Comparison of ENCODE assay signal across 38 cellular contexts in genomic region chr7:121904120-121904519, GRCh38. TPM values are rescaled to one million over a fixed set of nuclear protein-coding genes. Genes with fewer than 3 reads are reported as not detected.
"Had no signal": no experiment of that assay in that cellular context is flagged by ENCODE, and none has a peak within 500 bp of the region (broad histone marks: within the 10 kb centered on the region; RNA-seq: fewer than 3 reads in every experiment).

No MANE protein-coding gene starts in this region.

- H3K4me3 Mint-ChIP-seq: activated CD4-positive, alpha-beta memory T cell treated with anti-CD3 and anti-CD28 coated beads, Interleukin-2, amount 10 ng/mL, durations not matched to agents 7 days and 5 days; activated CD4-positive, alpha-beta T cell treated with anti-CD3 and anti-CD28 coated beads for 36 hours; activated CD4-positive, alpha-beta T cell treated with anti-CD3 and anti-CD28 coated beads, Interleukin-2, amount 10 ng/mL, durations not matched to agents 7 days and 5 days; activated CD8-positive, alpha-beta memory T cell treated with anti-CD3 and anti-CD28 coated beads, Interleukin-2, amount 10 ng/mL, durations not matched to agents 7 days and 5 days; activated CD8-positive, alpha-beta T cell treated with anti-CD3 and anti-CD28 coated beads, Interleukin-2, amount 10 ng/mL, durations not matched to agents 7 days and 5 days; activated naive CD4-positive, alpha-beta T cell treated with anti-CD3 and anti-CD28 coated beads, Interleukin-2, amount 10 ng/mL, durations not matched to agents 7 days and 5 days; activated naive CD4-positive, alpha-beta T cell treated with anti-CD3 and anti-CD28 coated beads, Interleukin-2, amount 50 U/mL, for 24 hours; activated naive CD8-positive, alpha-beta T cell; activated naive CD8-positive, alpha-beta T cell treated with anti-CD3 and anti-CD28 coated beads, Interleukin-2, amount 10 ng/mL, durations not matched to agents 7 days and 5 days; activated naive CD8-positive, alpha-beta T cell treated with anti-CD3 and anti-CD28 coated beads, Interleukin-2, amount 50 U/mL, for 24 hours; activated T-cell treated with anti-CD3 and anti-CD28 coated beads, Interleukin-2, amount 50 U/mL, for 24 hours; central memory CD8-positive, alpha-beta T cell; T-helper 2 cell treated with Interferon-gamma antibody and Interleukin-4, amounts not matched to agents 5 μg/mL and 100 μg/mL, for 36 hours had no signal

- H3K36me3 Mint-ChIP-seq: activated CD8-positive, alpha-beta memory T cell treated with anti-CD3 and anti-CD28 coated beads, Interleukin-2, amount 10 ng/mL, durations not matched to agents 7 days and 5 days; activated naive CD4-positive, alpha-beta T cell treated with anti-CD3 and anti-CD28 coated beads, Interleukin-2, amount 10 ng/mL, durations not matched to agents 7 days and 5 days; activated naive CD4-positive, alpha-beta T cell treated with anti-CD3 and anti-CD28 coated beads, Interleukin-2, amount 50 U/mL, for 24 hours; activated naive CD8-positive, alpha-beta T cell; activated naive CD8-positive, alpha-beta T cell treated with anti-CD3 and anti-CD28 coated beads, Interleukin-2, amount 10 ng/mL, durations not matched to agents 7 days and 5 days had no signal

- FAIRE-seq: astrocyte, bronchial epithelial cell, TTC549 had no signal

- H3K27ac Mint-ChIP-seq: activated CD4-positive, alpha-beta memory T cell treated with anti-CD3 and anti-CD28 coated beads, Interleukin-2, amount 10 ng/mL, durations not matched to agents 7 days and 5 days; activated CD4-positive, alpha-beta T cell treated with anti-CD3 and anti-CD28 coated beads for 36 hours; activated CD4-positive, alpha-beta T cell treated with anti-CD3 and anti-CD28 coated beads, Interleukin-2, amount 10 ng/mL, durations not matched to agents 7 days and 5 days; activated CD8-positive, alpha-beta memory T cell treated with anti-CD3 and anti-CD28 coated beads, Interleukin-2, amount 10 ng/mL, durations not matched to agents 7 days and 5 days; activated CD8-positive, alpha-beta T cell treated with anti-CD3 and anti-CD28 coated beads, Interleukin-2, amount 10 ng/mL, durations not matched to agents 7 days and 5 days; activated naive CD4-positive, alpha-beta T cell treated with anti-CD3 and anti-CD28 coated beads, Interleukin-2, amount 10 ng/mL, durations not matched to agents 7 days and 5 days; activated naive CD4-positive, alpha-beta T cell treated with anti-CD3 and anti-CD28 coated beads, Interleukin-2, amount 50 U/mL, for 24 hours; activated naive CD8-positive, alpha-beta T cell; activated naive CD8-positive, alpha-beta T cell treated with anti-CD3 and anti-CD28 coated beads, Interleukin-2, amount 10 ng/mL, durations not matched to agents 7 days and 5 days; activated naive CD8-positive, alpha-beta T cell treated with anti-CD3 and anti-CD28 coated beads, Interleukin-2, amount 50 U/mL, for 24 hours; activated T-cell treated with anti-CD3 and anti-CD28 coated beads, Interleukin-2, amount 50 U/mL, for 24 hours; activated T-helper 2 cell treated with anti-CD3 and anti-CD28 coated beads, Interferon-gamma antibody, Interleukin-2, Interleukin-4, amounts not matched to agents 10 μg/mL and 5 μg/mL and 100 μg/mL, durations not matched to agents 14 hours and 24 hours and 36 hours; T-helper 2 cell treated with Interferon-gamma antibody and Interleukin-4, amounts not matched to agents 5 μg/mL and 100 μg/mL, for 36 hours had no signal

- H3K9me3 Mint-ChIP-seq: activated CD4-positive, alpha-beta memory T cell treated with anti-CD3 and anti-CD28 coated beads, Interleukin-2, amount 10 ng/mL, durations not matched to agents 7 days and 5 days; activated naive CD4-positive, alpha-beta T cell treated with anti-CD3 and anti-CD28 coated beads, Interleukin-2, amount 10 ng/mL, durations not matched to agents 7 days and 5 days; activated naive CD4-positive, alpha-beta T cell treated with anti-CD3 and anti-CD28 coated beads, Interleukin-2, amount 50 U/mL, for 24 hours; activated naive CD8-positive, alpha-beta T cell treated with anti-CD3 and anti-CD28 coated beads, Interleukin-2, amount 10 ng/mL, durations not matched to agents 7 days and 5 days; activated naive CD8-positive, alpha-beta T cell treated with anti-CD3 and anti-CD28 coated beads, Interleukin-2, amount 50 U/mL, for 24 hours; activated T-helper 2 cell treated with anti-CD3 and anti-CD28 coated beads, Interferon-gamma antibody, Interleukin-2, Interleukin-4, amounts not matched to agents 10 μg/mL and 5 μg/mL and 100 μg/mL, durations not matched to agents 14 hours and 24 hours and 36 hours; T-helper 2 cell treated with Interferon-gamma antibody and Interleukin-4, amounts not matched to agents 5 μg/mL and 100 μg/mL, for 36 hours had no signal

- H3K4me3 ChIP-seq: body of pancreas, cardiac muscle cell, colonic mucosa had no signal

- ATAC-seq: activated CD4-positive, alpha-beta T cell treated with anti-CD3 and anti-CD28 coated beads for 36 hours; activated CD4-positive, CD25-positive, alpha-beta regulatory T cell treated with anti-CD3 and anti-CD28 coated beads, Interleukin-2, amount 50 U/mL, for 24 hours; activated CD8-positive, alpha-beta memory T cell treated with anti-CD3 and anti-CD28 coated beads, Interleukin-2, amount 10 ng/mL, durations not matched to agents 7 days and 5 days; activated CD8-positive, alpha-beta T cell treated with anti-CD3 and anti-CD28 coated beads, Interleukin-2, amount 10 ng/mL, durations not matched to agents 7 days and 5 days; activated naive CD8-positive, alpha-beta T cell treated with anti-CD3 and anti-CD28 coated beads, Interleukin-2, amount 50 U/mL, for 24 hours; body of pancreas had no signal

- H3K27me3 Mint-ChIP-seq: activated CD4-positive, alpha-beta memory T cell treated with anti-CD3 and anti-CD28 coated beads, Interleukin-2, amount 10 ng/mL, durations not matched to agents 7 days and 5 days; activated CD4-positive, alpha-beta T cell treated with anti-CD3 and anti-CD28 coated beads for 36 hours; activated CD4-positive, alpha-beta T cell treated with anti-CD3 and anti-CD28 coated beads, Interleukin-2, amount 10 ng/mL, durations not matched to agents 7 days and 5 days; activated CD8-positive, alpha-beta memory T cell treated with anti-CD3 and anti-CD28 coated beads, Interleukin-2, amount 10 ng/mL, durations not matched to agents 7 days and 5 days; activated naive CD4-positive, alpha-beta T cell treated with anti-CD3 and anti-CD28 coated beads, Interleukin-2, amount 10 ng/mL, durations not matched to agents 7 days and 5 days; activated naive CD4-positive, alpha-beta T cell treated with anti-CD3 and anti-CD28 coated beads, Interleukin-2, amount 50 U/mL, for 24 hours; activated naive CD8-positive, alpha-beta T cell; activated naive CD8-positive, alpha-beta T cell treated with anti-CD3 and anti-CD28 coated beads, Interleukin-2, amount 10 ng/mL, durations not matched to agents 7 days and 5 days; activated naive CD8-positive, alpha-beta T cell treated with anti-CD3 and anti-CD28 coated beads, Interleukin-2, amount 50 U/mL, for 24 hours; activated T-cell treated with anti-CD3 and anti-CD28 coated beads, Interleukin-2, amount 50 U/mL, for 24 hours; central memory CD8-positive, alpha-beta T cell had no signal

- H3K9me3 ChIP-seq: body of pancreas, colonic mucosa had no signal

- H3K4me1 Mint-ChIP-seq: activated CD4-positive, alpha-beta memory T cell treated with anti-CD3 and anti-CD28 coated beads, Interleukin-2, amount 10 ng/mL, durations not matched to agents 7 days and 5 days; activated CD4-positive, alpha-beta T cell treated with anti-CD3 and anti-CD28 coated beads for 36 hours; activated CD4-positive, alpha-beta T cell treated with anti-CD3 and anti-CD28 coated beads, Interleukin-2, amount 10 ng/mL, durations not matched to agents 7 days and 5 days; activated CD8-positive, alpha-beta memory T cell treated with anti-CD3 and anti-CD28 coated beads, Interleukin-2, amount 10 ng/mL, durations not matched to agents 7 days and 5 days; activated naive CD4-positive, alpha-beta T cell treated with anti-CD3 and anti-CD28 coated beads, Interleukin-2, amount 10 ng/mL, durations not matched to agents 7 days and 5 days; activated naive CD4-positive, alpha-beta T cell treated with anti-CD3 and anti-CD28 coated beads, Interleukin-2, amount 50 U/mL, for 24 hours; activated naive CD8-positive, alpha-beta T cell treated with anti-CD3 and anti-CD28 coated beads, Interleukin-2, amount 10 ng/mL, durations not matched to agents 7 days and 5 days; activated naive CD8-positive, alpha-beta T cell treated with anti-CD3 and anti-CD28 coated beads, Interleukin-2, amount 50 U/mL, for 24 hours; central memory CD8-positive, alpha-beta T cell had no signal

- DNase-seq: activated CD4-positive, alpha-beta memory T cell treated with anti-CD3 and anti-CD28 coated beads, Interleukin-2, amount 10 ng/mL, durations not matched to agents 7 days and 5 days; activated CD4-positive, alpha-beta T cell treated with anti-CD3 and anti-CD28 coated beads for 1 hour; activated CD4-positive, alpha-beta T cell treated with anti-CD3 and anti-CD28 coated beads for 36 hours; activated CD4-positive, alpha-beta T cell treated with anti-CD3 and anti-CD28 coated beads for 48 hours; activated CD4-positive, alpha-beta T cell treated with anti-CD3 and anti-CD28 coated beads, Interleukin-2, amount 10 ng/mL, durations not matched to agents 7 days and 5 days; activated CD4-positive, alpha-beta T cell treated with anti-CD3 and anti-CD28 coated beads, Interleukin-2, amount 50 U/mL, for 48 hours; activated CD4-positive, CD25-positive, alpha-beta regulatory T cell; activated CD8-positive, alpha-beta memory T cell treated with anti-CD3 and anti-CD28 coated beads for 24 hours; activated CD8-positive, alpha-beta memory T cell treated with anti-CD3 and anti-CD28 coated beads, Interleukin-2, amount 10 ng/mL, durations not matched to agents 7 days and 5 days; activated CD8-positive, alpha-beta memory T cell treated with anti-CD3 and anti-CD28 coated beads, Interleukin-2, amount 50 U/mL, for 48 hours; activated CD8-positive, alpha-beta T cell treated with anti-CD3 and anti-CD28 coated beads, Interleukin-2, amount 10 ng/mL, durations not matched to agents 7 days and 5 days; activated effector memory CD4-positive, alpha-beta T cell treated with Interleukin-2 at 50 U/mL for 16 hours; activated gamma-delta T cell; activated naive CD4-positive, alpha-beta T cell treated with anti-CD3 and anti-CD28 coated beads, Interleukin-2, amount 10 ng/mL, durations not matched to agents 7 days and 5 days; activated naive CD4-positive, alpha-beta T cell treated with Interleukin-2 at 50 U/mL for 16 hours; activated naive CD8-positive, alpha-beta T cell treated with anti-CD3 and anti-CD28 coated beads, Interleukin-2, amount 10 ng/mL, durations not matched to agents 7 days and 5 days; activated naive CD8-positive, alpha-beta T cell treated with anti-CD3 and anti-CD28 coated beads, Interleukin-2, amount 50 U/mL, for 24 hours; activated T-cell treated with anti-CD3 and anti-CD28 coated beads, Interleukin-2, amount 50 U/mL, for 24 hours; activated T-cell treated with anti-CD3 and anti-CD28 coated beads, Interleukin-2, amount 50 U/mL, for 48 hours; amniotic stem cell; aorta; body of pancreas; caudate nucleus; cerebellar nuclear complex; colonic mucosa; T-helper 2 cell; T-helper 9 cell had no signal

- H3K27ac ChIP-seq: body of pancreas, cardiac muscle cell, colonic mucosa, VCaP had no signal

- H3K27me3 ChIP-seq: body of pancreas, cardiac muscle cell, colonic mucosa had no signal

- H3K4me1 ChIP-seq: body of pancreas, colonic mucosa had no signal

- H3K36me3 ChIP-seq: cardiac muscle cell, colonic mucosa had no signal

RNA-seq across cellular contexts. Expression of gene PTPRZ1, which starts 31.2 kb away (rescaled TPM):
- total RNA-seq: activated CD4-positive, alpha-beta memory T cell treated with anti-CD3 and anti-CD28 coated beads, Interleukin-2, amount 10 ng/mL, durations not matched to agents 7 days and 5 days; activated CD4-positive, alpha-beta T cell treated with anti-CD3 and anti-CD28 coated beads for 36 hours; activated CD4-positive, alpha-beta T cell treated with anti-CD3 and anti-CD28 coated beads, Interleukin-2, amount 10 ng/mL, durations not matched to agents 7 days and 5 days; activated CD8-positive, alpha-beta memory T cell treated with anti-CD3 and anti-CD28 coated beads, Interleukin-2, amount 10 ng/mL, durations not matched to agents 7 days and 5 days; activated CD8-positive, alpha-beta T cell treated with anti-CD3 and anti-CD28 coated beads, Interleukin-2, amount 10 ng/mL, durations not matched to agents 7 days and 5 days; activated naive CD8-positive, alpha-beta T cell treated with anti-CD3 and anti-CD28 coated beads, Interleukin-2, amount 10 ng/mL, durations not matched to agents 7 days and 5 days; activated T-helper 2 cell treated with anti-CD3 and anti-CD28 coated beads, Interferon-gamma antibody, Interleukin-2, Interleukin-4, amounts not matched to agents 10 μg/mL and 5 μg/mL and 100 μg/mL, durations not matched to agents 14 hours and 24 hours and 36 hours had no signal
